Comparison of ENCODE assay signal across 21 cellular contexts in genomic region chr5:87421307-87421706, GRCh38.
"Had no signal": no experiment of that assay in that cellular context is flagged by ENCODE, and none has a peak within 500 bp of the region (broad histone marks: within the 10 kb centered on the region; RNA-seq: fewer than 3 reads in every experiment).

No MANE protein-coding gene starts in this region.

- H3K27me3 ChIP-seq: esophagus muscularis mucosa, left lung, neutrophil, ovary, testis had no signal

- H3K27ac ChIP-seq: esophagus muscularis mucosa, left lung, lower lobe of right lung, neutrophil, ovary, testis, WERI-Rb-1 had no signal

- H3K4me3 ChIP-seq: esophagus muscularis mucosa, left lung, lower lobe of right lung, ovary, testis had no signal

- H3K9me3 ChIP-seq: esophagus muscularis mucosa, left lung, lower lobe of right lung, neutrophil, ovary, testis had no signal

- H3K27ac Mint-ChIP-seq: activated naive CD8-positive, alpha-beta T cell; effector memory CD8-positive, alpha-beta T cell; nephron; progenitor cell of endocrine pancreas had no signal

- H3K4me3 Mint-ChIP-seq: activated naive CD8-positive, alpha-beta T cell; effector memory CD8-positive, alpha-beta T cell; nephron had no signal

- H3K27me3 Mint-ChIP-seq: activated naive CD8-positive, alpha-beta T cell; progenitor cell of endocrine pancreas had no signal

- H3K4me1 ChIP-seq: esophagus muscularis mucosa, left lung, lower lobe of right lung, testis had no signal

- DNase-seq: activated CD4-positive, alpha-beta T cell treated with anti-CD3 and anti-CD28 coated beads for 48 hours; activated CD4-positive, alpha-beta T cell treated with anti-CD3 and anti-CD28 coated beads, Interleukin-2, amount 50 U/mL, for 48 hours; activated CD8-positive, alpha-beta memory T cell treated with anti-CD3 and anti-CD28 coated beads for 24 hours; activated effector memory CD4-positive, alpha-beta T cell treated with Interleukin-2 at 50 U/mL for 16 hours; activated naive CD4-positive, alpha-beta T cell treated with Interleukin-2 at 50 U/mL for 16 hours; anterior cingulate cortex; cortex of kidney; effector memory CD8-positive, alpha-beta T cell; left lung; lower lobe of right lung; ovary; stimulated activated CD4-positive, alpha-beta T cell treated with anti-CD3 and anti-CD28 coated beads, Interleukin-15, amount 100 ng/mL, for 24 hours; stimulated activated CD4-positive, alpha-beta T cell treated with anti-CD3 and anti-CD28 coated beads, Interleukin-2, amount 100 ng/mL, for 48 hours; stimulated activated naive CD8-positive, alpha-beta T cell treated with anti-CD3 and anti-CD28 coated beads, Interleukin-15, Interleukin-2, amounts not matched to agents 100 U/mL and 50 U/mL, for 24 hours; testis; WERI-Rb-1 had no signal

- H3K36me3 ChIP-seq: esophagus muscularis mucosa, left lung, lower lobe of right lung, neutrophil, ovary, WERI-Rb-1 had no signal

- H3K36me3 Mint-ChIP-seq: activated naive CD8-positive, alpha-beta T cell had no signal

- H3K9me3 Mint-ChIP-seq: effector memory CD8-positive, alpha-beta T cell; nephron had no signal

- H3K4me1 Mint-ChIP-seq: nephron had no signal
